ENCODE assay signal across 1 cellular context in genomic region chr22:50525991-50526848, GRCh38.
TF ChIP-seq lines count a peak whose summit lies in the region.

No MANE protein-coding gene starts in this region.

TF ChIP-seq in HepG2, 621 proteins besides CTCF, POLR2A, EP300 and RAD21 (continued from another document and continues in another):
- TF ChIP-seq, protein P1, sequence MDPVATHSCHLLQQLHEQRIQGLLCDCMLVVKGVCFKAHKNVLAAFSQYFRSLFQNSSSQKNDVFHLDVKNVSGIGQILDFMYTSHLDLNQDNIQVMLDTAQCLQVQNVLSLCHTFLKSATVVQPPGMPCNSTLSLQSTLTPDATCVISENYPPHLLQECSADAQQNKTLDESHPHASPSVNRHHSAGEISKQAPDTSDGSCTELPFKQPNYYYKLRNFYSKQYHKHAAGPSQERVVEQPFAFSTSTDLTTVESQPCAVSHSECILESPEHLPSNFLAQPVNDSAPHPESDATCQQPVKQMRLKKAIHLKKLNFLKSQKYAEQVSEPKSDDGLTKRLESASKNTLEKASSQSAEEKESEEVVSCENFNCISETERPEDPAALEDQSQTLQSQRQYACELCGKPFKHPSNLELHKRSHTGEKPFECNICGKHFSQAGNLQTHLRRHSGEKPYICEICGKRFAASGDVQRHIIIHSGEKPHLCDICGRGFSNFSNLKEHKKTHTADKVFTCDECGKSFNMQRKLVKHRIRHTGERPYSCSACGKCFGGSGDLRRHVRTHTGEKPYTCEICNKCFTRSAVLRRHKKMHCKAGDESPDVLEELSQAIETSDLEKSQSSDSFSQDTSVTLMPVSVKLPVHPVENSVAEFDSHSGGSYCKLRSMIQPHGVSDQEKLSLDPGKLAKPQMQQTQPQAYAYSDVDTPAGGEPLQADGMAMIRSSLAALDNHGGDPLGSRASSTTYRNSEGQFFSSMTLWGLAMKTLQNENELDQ (CRISPR knock-in tag; IDR thresholded peaks at IDR 0.05; ENCODE audit: borderline replicate concordance), result no peak
- TF ChIP-seq, protein P2, sequence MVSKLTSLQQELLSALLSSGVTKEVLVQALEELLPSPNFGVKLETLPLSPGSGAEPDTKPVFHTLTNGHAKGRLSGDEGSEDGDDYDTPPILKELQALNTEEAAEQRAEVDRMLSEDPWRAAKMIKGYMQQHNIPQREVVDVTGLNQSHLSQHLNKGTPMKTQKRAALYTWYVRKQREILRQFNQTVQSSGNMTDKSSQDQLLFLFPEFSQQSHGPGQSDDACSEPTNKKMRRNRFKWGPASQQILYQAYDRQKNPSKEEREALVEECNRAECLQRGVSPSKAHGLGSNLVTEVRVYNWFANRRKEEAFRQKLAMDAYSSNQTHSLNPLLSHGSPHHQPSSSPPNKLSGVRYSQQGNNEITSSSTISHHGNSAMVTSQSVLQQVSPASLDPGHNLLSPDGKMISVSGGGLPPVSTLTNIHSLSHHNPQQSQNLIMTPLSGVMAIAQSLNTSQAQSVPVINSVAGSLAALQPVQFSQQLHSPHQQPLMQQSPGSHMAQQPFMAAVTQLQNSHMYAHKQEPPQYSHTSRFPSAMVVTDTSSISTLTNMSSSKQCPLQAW (CRISPR knock-in tag; IDR thresholded peaks at IDR 0.05), result no peak; the same call in 1 of the 2 replicates
- peak; percentile 41; the same call in 1 of the 2 replicates for TF ChIP-seq ADNP (CRISPR knock-in tag; IDR thresholded peaks at IDR 0.05)
- TF ChIP-seq ZFP82 (CRISPR knock-in tag; IDR thresholded peaks at IDR 0.05; ENCODE audit: borderline replicate concordance), result peak; percentile 96; the same call in 1 of the 2 replicates
- peak; percentile 53 for TF ChIP-seq ZNF331 (CRISPR knock-in tag; IDR thresholded peaks at IDR 0.05)
- no peak; the same call in 1 of the 2 replicates for TF ChIP-seq TFDP2 (CRISPR knock-in tag; IDR thresholded peaks at IDR 0.05)
- no peak for TF ChIP-seq ZNF276 (CRISPR knock-in tag; IDR thresholded peaks at IDR 0.05; ENCODE audit: low read depth)
- no peak for TF ChIP-seq ZSCAN21 (CRISPR knock-in tag; IDR thresholded peaks at IDR 0.05; ENCODE audit: borderline replicate concordance)
- no peak; the same call in 1 of the 2 replicates for TF ChIP-seq ZKSCAN8 (CRISPR knock-in tag; IDR thresholded peaks at IDR 0.05; ENCODE audit: borderline replicate concordance)
- TF ChIP-seq ZNF580 (CRISPR knock-in tag; IDR thresholded peaks at IDR 0.05; ENCODE audit: borderline replicate concordance, low read depth), result 0 out of 2 replicates have a peak, but pooled peaks have one; percentile 13
- TF ChIP-seq ZNF782 (CRISPR knock-in tag; IDR thresholded peaks at IDR 0.05; ENCODE audit: borderline replicate concordance), result no peak
- TF ChIP-seq RFXAP (CRISPR knock-in tag; IDR thresholded peaks at IDR 0.05; ENCODE audit: borderline replicate concordance), result peak; percentile 40; the same call in 1 of the 2 replicates
- TF ChIP-seq MTF2 (CRISPR knock-in tag; IDR thresholded peaks at IDR 0.05; ENCODE audit: borderline replicate concordance), result no peak
- peak; percentile 12; the same call in 1 of the 2 replicates for TF ChIP-seq NRL (CRISPR knock-in tag; IDR thresholded peaks at IDR 0.05; ENCODE audit: borderline replicate concordance)
- no peak for TF ChIP-seq ZMYM4 (CRISPR knock-in tag; IDR thresholded peaks at IDR 0.05)
- no peak for TF ChIP-seq HHEX (CRISPR knock-in tag; IDR thresholded peaks at IDR 0.05)
- TF ChIP-seq ZNF33A (CRISPR knock-in tag; IDR thresholded peaks at IDR 0.05; ENCODE audit: borderline replicate concordance), result no peak
- TF ChIP-seq, protein P3, sequence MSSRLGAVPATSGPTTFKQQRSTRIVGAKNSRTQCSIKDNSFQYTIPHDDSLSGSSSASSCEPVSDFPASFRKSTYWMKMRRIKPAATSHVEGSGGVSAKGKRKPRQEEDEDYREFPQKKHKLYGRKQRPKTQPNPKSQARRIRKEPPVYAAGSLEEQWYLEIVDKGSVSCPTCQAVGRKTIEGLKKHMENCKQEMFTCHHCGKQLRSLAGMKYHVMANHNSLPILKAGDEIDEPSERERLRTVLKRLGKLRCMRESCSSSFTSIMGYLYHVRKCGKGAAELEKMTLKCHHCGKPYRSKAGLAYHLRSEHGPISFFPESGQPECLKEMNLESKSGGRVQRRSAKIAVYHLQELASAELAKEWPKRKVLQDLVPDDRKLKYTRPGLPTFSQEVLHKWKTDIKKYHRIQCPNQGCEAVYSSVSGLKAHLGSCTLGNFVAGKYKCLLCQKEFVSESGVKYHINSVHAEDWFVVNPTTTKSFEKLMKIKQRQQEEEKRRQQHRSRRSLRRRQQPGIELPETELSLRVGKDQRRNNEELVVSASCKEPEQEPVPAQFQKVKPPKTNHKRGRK (CRISPR knock-in tag; IDR thresholded peaks at IDR 0.05), result no peak
- TF ChIP-seq HOXA5 (CRISPR knock-in tag; IDR thresholded peaks at IDR 0.05), result peak; percentile 48
- peak; percentile 21 for TF ChIP-seq IKZF4 (CRISPR knock-in tag; IDR thresholded peaks at IDR 0.05; ENCODE audit: borderline replicate concordance, low read depth, not compliant biosample characterization)
- TF ChIP-seq TOE1 (CRISPR knock-in tag; IDR thresholded peaks at IDR 0.05), result no peak; the same call in 1 of the 2 replicates
- no peak for TF ChIP-seq SYNCRIP (IDR thresholded peaks at IDR 0.05; ENCODE audit: insufficient read depth, low read depth, low read length)
- TF ChIP-seq MEF2D (CRISPR knock-in tag; IDR thresholded peaks at IDR 0.05), result no peak
- TF ChIP-seq ARNT (IDR thresholded peaks at IDR 0.05), result no peak
- no peak for TF ChIP-seq MLLT10 (CRISPR knock-in tag; IDR thresholded peaks at IDR 0.05)
- no peak for TF ChIP-seq ATM (IDR thresholded peaks at IDR 0.05; ENCODE audit: borderline replicate concordance)
- TF ChIP-seq HNRNPLL (IDR thresholded peaks at IDR 0.05; ENCODE audit: low read depth, low read length, poor library complexity, severe bottlenecking), result no peak
- TF ChIP-seq SRSF1 (optimal IDR thresholded peaks at IDR 0.05; ENCODE audit: low read depth, low read length), result no peak
- TF ChIP-seq KLF15 (CRISPR knock-in tag; IDR thresholded peaks at IDR 0.05; ENCODE audit: borderline replicate concordance), result 0 out of 2 replicates have a peak, but pooled peaks have one; percentile 26
- no peak for TF ChIP-seq ZFP41 (CRISPR knock-in tag; IDR thresholded peaks at IDR 0.05; ENCODE audit: borderline replicate concordance)
- TF ChIP-seq ZNF362 (CRISPR knock-in tag; IDR thresholded peaks at IDR 0.05; ENCODE audit: borderline replicate concordance), result no peak; the same call in 1 of the 2 replicates
- no peak for TF ChIP-seq CERS6 (CRISPR knock-in tag; IDR thresholded peaks at IDR 0.05)
- TF ChIP-seq ELF4 (CRISPR knock-in tag; IDR thresholded peaks at IDR 0.05; ENCODE audit: borderline replicate concordance), result no peak
- peak; percentile 63 for TF ChIP-seq HOXA9 (CRISPR knock-in tag; IDR thresholded peaks at IDR 0.05; ENCODE audit: borderline replicate concordance)
- TF ChIP-seq, protein P4, sequence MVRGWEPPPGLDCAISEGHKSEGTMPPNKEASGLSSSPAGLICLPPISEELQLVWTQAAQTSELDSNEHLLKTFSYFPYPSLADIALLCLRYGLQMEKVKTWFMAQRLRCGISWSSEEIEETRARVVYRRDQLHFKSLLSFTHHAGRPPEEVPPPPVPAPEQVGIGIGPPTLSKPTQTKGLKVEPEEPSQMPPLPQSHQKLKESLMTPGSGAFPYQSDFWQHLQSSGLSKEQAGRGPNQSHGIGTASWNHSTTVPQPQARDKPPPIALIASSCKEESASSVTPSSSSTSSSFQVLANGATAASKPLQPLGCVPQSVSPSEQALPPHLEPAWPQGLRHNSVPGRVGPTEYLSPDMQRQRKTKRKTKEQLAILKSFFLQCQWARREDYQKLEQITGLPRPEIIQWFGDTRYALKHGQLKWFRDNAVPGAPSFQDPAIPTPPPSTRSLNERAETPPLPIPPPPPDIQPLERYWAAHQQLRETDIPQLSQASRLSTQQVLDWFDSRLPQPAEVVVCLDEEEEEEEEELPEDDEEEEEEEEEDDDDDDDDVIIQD (CRISPR knock-in tag; IDR thresholded peaks at IDR 0.05; ENCODE audit: low read depth), result no peak
- TF ChIP-seq TSC22D2 (CRISPR knock-in tag; IDR thresholded peaks at IDR 0.05; ENCODE audit: borderline replicate concordance), result no peak
- TF ChIP-seq, protein P5, sequence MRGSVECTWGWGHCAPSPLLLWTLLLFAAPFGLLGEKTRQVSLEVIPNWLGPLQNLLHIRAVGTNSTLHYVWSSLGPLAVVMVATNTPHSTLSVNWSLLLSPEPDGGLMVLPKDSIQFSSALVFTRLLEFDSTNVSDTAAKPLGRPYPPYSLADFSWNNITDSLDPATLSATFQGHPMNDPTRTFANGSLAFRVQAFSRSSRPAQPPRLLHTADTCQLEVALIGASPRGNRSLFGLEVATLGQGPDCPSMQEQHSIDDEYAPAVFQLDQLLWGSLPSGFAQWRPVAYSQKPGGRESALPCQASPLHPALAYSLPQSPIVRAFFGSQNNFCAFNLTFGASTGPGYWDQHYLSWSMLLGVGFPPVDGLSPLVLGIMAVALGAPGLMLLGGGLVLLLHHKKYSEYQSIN (CRISPR knock-in tag; IDR thresholded peaks at IDR 0.05; ENCODE audit: borderline replicate concordance), result no peak
- no peak for TF ChIP-seq DZIP1 (CRISPR knock-in tag; IDR thresholded peaks at IDR 0.05)
- TF ChIP-seq ZNF629 (CRISPR knock-in tag; conservative IDR thresholded peaks at IDR 0.05), result no peak
- TF ChIP-seq ZSCAN22 (CRISPR knock-in tag; IDR thresholded peaks at IDR 0.05), result no peak
- TF ChIP-seq, protein P6, sequence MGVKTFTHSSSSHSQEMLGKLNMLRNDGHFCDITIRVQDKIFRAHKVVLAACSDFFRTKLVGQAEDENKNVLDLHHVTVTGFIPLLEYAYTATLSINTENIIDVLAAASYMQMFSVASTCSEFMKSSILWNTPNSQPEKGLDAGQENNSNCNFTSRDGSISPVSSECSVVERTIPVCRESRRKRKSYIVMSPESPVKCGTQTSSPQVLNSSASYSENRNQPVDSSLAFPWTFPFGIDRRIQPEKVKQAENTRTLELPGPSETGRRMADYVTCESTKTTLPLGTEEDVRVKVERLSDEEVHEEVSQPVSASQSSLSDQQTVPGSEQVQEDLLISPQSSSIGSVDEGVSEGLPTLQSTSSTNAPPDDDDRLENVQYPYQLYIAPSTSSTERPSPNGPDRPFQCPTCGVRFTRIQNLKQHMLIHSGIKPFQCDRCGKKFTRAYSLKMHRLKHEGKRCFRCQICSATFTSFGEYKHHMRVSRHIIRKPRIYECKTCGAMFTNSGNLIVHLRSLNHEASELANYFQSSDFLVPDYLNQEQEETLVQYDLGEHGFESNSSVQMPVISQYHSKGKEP (CRISPR knock-in tag; IDR thresholded peaks at IDR 0.05), result no peak
